ENCODE assay signal across 15 cellular contexts in the genomic region with DNA sequence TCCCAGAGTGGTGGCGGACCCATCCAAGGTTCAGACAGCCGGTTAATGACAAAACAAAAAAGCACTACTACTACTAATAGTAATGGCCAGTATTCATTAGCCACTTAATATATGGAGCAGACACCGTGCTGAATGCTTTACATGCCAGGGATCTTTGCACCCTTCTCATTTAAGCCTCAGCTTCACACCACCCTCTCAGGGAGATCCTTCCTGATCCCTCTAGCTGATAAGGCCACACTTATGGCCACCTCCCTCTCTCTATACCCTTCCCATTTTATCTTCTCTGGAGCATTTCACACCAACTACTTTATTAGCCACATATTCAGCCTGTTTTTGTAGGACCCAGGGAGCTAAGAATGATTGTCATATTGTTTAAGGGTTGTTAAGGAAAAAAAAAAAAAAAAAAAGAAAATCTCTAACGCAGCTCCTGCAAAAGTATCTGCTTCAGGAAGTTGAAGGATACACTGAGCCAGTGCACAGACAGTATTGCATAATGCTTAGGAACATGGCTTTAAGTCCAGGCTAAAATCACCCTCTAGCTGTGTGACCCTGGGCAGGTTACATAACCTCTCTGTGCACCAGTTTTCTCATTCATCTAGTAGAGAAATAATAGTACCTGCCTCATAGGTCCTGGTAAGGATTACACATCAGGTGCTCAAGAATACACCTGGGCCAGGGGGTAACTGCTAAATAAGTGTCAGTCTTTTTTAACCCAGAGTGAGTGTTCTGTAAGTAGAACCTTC. TPM values are rescaled to one million over a fixed set of nuclear protein-coding genes. Genes with fewer than 3 reads are reported as not detected.
DNase-seq lines count a peak whose midpoint lies in the region; ATAC-seq, FAIRE-seq and TF ChIP-seq lines count a peak whose summit lies in the region.
"Had no signal": no experiment of that assay in that cellular context is flagged by ENCODE, and none has a peak within 500 bp of the region (broad histone marks: within the 10 kb centered on the region; RNA-seq: fewer than 3 reads in every experiment).

No MANE protein-coding gene starts in this region.

- ATAC-seq in HepG2, result no peak
- ATAC-seq in thoracic aorta (ENCODE audit: insufficient number of reproducible peaks, low FRiP score, low read depth), result no peak
- ATAC-seq: gastrocnemius medialis had no signal

- H3K4me3 ChIP-seq in HUES64 (ENCODE audit: low read length) (no peak overlapping the region), cardiac fibroblast (replicated peaks in 1 of 2; ENCODE audit: low read depth in 2 of 2, low read length in 2 of 2) (no peak overlapping the region), HepG2 (replicated peaks in 1 of 3; ENCODE audit: insufficient read depth in 1 of 3, low read depth in 2 of 3, low read length in 3 of 3) (no peak overlapping the region), thoracic aorta (no peak overlapping the region)
- H3K4me3 ChIP-seq: gastrocnemius medialis had no signal

- DNase-seq in cardiac fibroblast (ENCODE audit: low read depth in 2 of 2), result peak; percentile 52 to 72
- no peak for DNase-seq in HepG2 (ENCODE audit: low spot score)
- DNase-seq in thoracic aorta (ENCODE audit: low spot score), result no peak
- no peak for DNase-seq in NCI-H1694 (lab: John Stamatoyannopoulos, UW)
- DNase-seq in caudate nucleus (lab: John Stamatoyannopoulos, UW), result no peak
- DNase-seq in activated T-cell treated with anti-CD3 and anti-CD28 coated beads, Interleukin-2, amount 50 U/mL, for 48 hours, result no peak
- no peak for DNase-seq in D721Med (ENCODE audit: insufficient read length, low spot score)
- DNase-seq: activated CD4-positive, alpha-beta T cell treated with anti-CD3 and anti-CD28 coated beads for 48 hours; activated naive CD4-positive, alpha-beta T cell treated with anti-CD3 and anti-CD28 coated beads for 36 hours; gastrocnemius medialis; NCI-H187; NCI-H510A; stimulated activated CD4-positive, alpha-beta T cell treated with anti-CD3 and anti-CD28 coated beads, Interleukin-15, amount 100 ng/mL, for 24 hours had no signal

- CTCF ChIA-PET in HepG2 (lab: Yijun Ruan, JAX; ENCODE audit: low intra/inter-chr PET ratio, low total read pairs), result no interaction called here

- no TSS peak for BruUV-seq in HepG2 (replicated peaks; lab: Mats Ljungman, UMichigan)

- H3K9ac ChIP-seq in HUES64 (ENCODE audit: low read depth, low read length), result no peak overlapping the region
- H3K9ac ChIP-seq in HepG2 (ENCODE audit: insufficient read depth, low read depth, low read length), result no peak overlapping the region

- intact Hi-C loops in HepG2 (cut with micrococcal nuclease; ENCODE audit: unreplicated experiment), result no loop called here

- 67% methylated on average over 4 of the region's 4 CpGs for WGBS in HUES64
- WGBS in HepG2 (ENCODE audit: low lambda C conversion rate), result 64% methylated on average over 4 of the region's 4 CpGs

- H3K9me3 ChIP-seq in HUES64 (ENCODE audit: insufficient read depth, low read depth, low read length), result no peaks in the 10 kb centered on the region
- H3K9me3 ChIP-seq in HepG2 (ENCODE audit: low read length), result no peaks in the 10 kb centered on the region
- H3K9me3 ChIP-seq in thoracic aorta, result no peaks in the 10 kb centered on the region
- H3K9me3 ChIP-seq: gastrocnemius medialis had no signal

- H4K20me1 ChIP-seq in HepG2 (ENCODE audit: insufficient read depth, low read length), result no peaks in the 10 kb centered on the region

- H3K4me1 ChIP-seq in HUES64 (ENCODE audit: insufficient read depth, low read length) (peaks cover 64% of the 10 kb centered on the region), HepG2 (ENCODE audit: insufficient read depth, low read length) (peaks cover 77% of the 10 kb centered on the region), thoracic aorta (ENCODE audit: control insufficient read depth in 1 of 2, low read depth in 2 of 2) (peaks cover 65 to 98% of the 10 kb centered on the region in 2 donors)

- FAIRE-seq in HepG2 (lab: Jason Lieb, UNC) (no peak), D721Med (lab: Jason Lieb, UNC) (no peak)
- FAIRE-seq: endometrium had no signal

- H3K27me3 ChIP-seq in HUES64 (ENCODE audit: insufficient read depth, low read length) (no peaks in the 10 kb centered on the region), HepG2 (ENCODE audit: control insufficient read depth in 1 of 2, insufficient read depth in 2 of 2, low read length in 2 of 2) (no peaks in the 10 kb centered on the region), thoracic aorta (replicated peaks; ENCODE audit: insufficient read depth) (no peaks in the 10 kb centered on the region)
- H3K27me3 ChIP-seq: gastrocnemius medialis had no signal

- H3K27ac ChIP-seq in HUES64 (ENCODE audit: low read depth, low read length) (peak overlapping the region; percentile 87; the same call in 1 of the 2 replicates), HepG2 (ENCODE audit: extremely low read length, insufficient read depth, low read length) (no peak overlapping the region), thoracic aorta (peak overlapping the region; percentile 80 to 88), caudate nucleus (ENCODE audit: low read depth, low read length) (no peak overlapping the region)

- POLR2A ChIA-PET in HepG2 (lab: Yijun Ruan, JAX), result interaction anchor here (1.1 to 2.0 kb wide), 4 partner anchors 10 to 30 kb away, joined by 4 to 9 read pairs (median 6); a partner anchor contains a TSS

- no peak for TF ChIP-seq CTCF in cardiac fibroblast (IDR thresholded peaks at IDR 0.05; ENCODE audit: low read depth, low read length)
- no peak for TF ChIP-seq CTCF in HepG2 (CRISPR knock-in tag; IDR thresholded peaks at IDR 0.05)
- no peak for TF ChIP-seq CTCF in thoracic aorta (IDR thresholded peaks at IDR 0.05)
- TF ChIP-seq CTCF in D721Med (IDR thresholded peaks at IDR 0.05; ENCODE audit: insufficient read depth, missing control alignments), result no peak

- TF ChIP-seq POLR2A in HepG2 (IDR thresholded peaks at IDR 0.05; ENCODE audit: insufficient read depth in 1 of 2, low read depth in 2 of 2, low read length in 2 of 2), result no peak

- TF ChIP-seq RAD21 in HepG2 (CRISPR knock-in tag; IDR thresholded peaks at IDR 0.05), result no peak

- peaks cover 8% of the 10 kb centered on the region; the same call in 1 of the 2 replicates for H3K36me3 ChIP-seq in HUES64 (ENCODE audit: insufficient read depth, low read length)
- no peaks in the 10 kb centered on the region for H3K36me3 ChIP-seq in HepG2 (replicated peaks in 1 of 2; ENCODE audit: control insufficient read depth in 1 of 2, insufficient read depth in 2 of 2, low read length in 2 of 2)
- no peaks in the 10 kb centered on the region for H3K36me3 ChIP-seq in thoracic aorta
- H3K36me3 ChIP-seq: gastrocnemius medialis had no signal

- TF ChIP-seq EP300 in HepG2 (IDR thresholded peaks at IDR 0.05; ENCODE audit: low read depth in 2 of 2, low read length in 2 of 2) (no peak), HepG2 (CRISPR knock-in tag; IDR thresholded peaks at IDR 0.05; ENCODE audit: borderline replicate concordance) (no peak)

- in situ Hi-C loops in HepG2 (cut with HindIII; ENCODE audit: extremely low pct_ligation_motif_present, low pct_unique_long_range_greater_than_20kb), result no loop called here

- no peak overlapping the region for H3K4me2 ChIP-seq in HepG2 (ENCODE audit: low read depth, low read length)

- H2AFZ ChIP-seq in HepG2 (ENCODE audit: low read length), result no peak overlapping the region

- H3K79me2 ChIP-seq in HepG2 (ENCODE audit: insufficient read depth, low read length), result no peaks in the 10 kb centered on the region

TF ChIP-seq in HepG2, 621 proteins besides CTCF, POLR2A, EP300 and RAD21:
- TF ChIP-seq ZNF768 (CRISPR knock-in tag; IDR thresholded peaks at IDR 0.05), result peak; percentile 92; the same call in 1 of the 2 replicates
- no peak for TF ChIP-seq JDP2 (CRISPR knock-in tag; IDR thresholded peaks at IDR 0.05; ENCODE audit: borderline replicate concordance)
- peak; percentile 51; the same call in 1 of the 2 replicates for TF ChIP-seq CEBPB (IDR thresholded peaks at IDR 0.05; ENCODE audit: borderline replicate concordance, low read depth, low read length)
- TF ChIP-seq NFYC (CRISPR knock-in tag; IDR thresholded peaks at IDR 0.05), result no peak
- peak; percentile 66 for TF ChIP-seq CEBPG (CRISPR knock-in tag; IDR thresholded peaks at IDR 0.05)
- peak; percentile 83 for TF ChIP-seq ZMYM3 (CRISPR knock-in tag; IDR thresholded peaks at IDR 0.05)

RNA-seq across cellular contexts. Expression of a gene that starts 29.4 kb away (rescaled TPM):
- polyA plus RNA-seq in HUES64 (2013, experiment 1 of 2), result 9.7 TPM
- polyA plus RNA-seq in HUES64 (2013, experiment 2 of 2), result 8.9 TPM
- total RNA-seq in HepG2 (2016; rRNA removed; fragmentation: Illumina TruSeq; extraction: Trizol) (1.9 and 2.0 TPM in 2 replicates), thoracic aorta (10 to 100 TPM; 20.0 to 31.4 TPM)
- 0.20 and 1.1 TPM in 2 replicates for total RNA-seq in HepG2 (2016; cell fraction: cytosol; rRNA removed; fragmentation: Illumina TruSeq; extraction: Trizol; ENCODE audit: low read depth)
- total RNA-seq in HepG2 (2016; cell fraction: insoluble cytoplasmic fraction; rRNA removed; fragmentation: Illumina TruSeq; extraction: Trizol), result 1.7 and 2.1 TPM in 2 replicates
- total RNA-seq in HepG2 (2016; cell fraction: membrane; rRNA removed; fragmentation: Illumina TruSeq; extraction: Trizol), result 1.1 and 1.8 TPM in 2 replicates
- 1.8 and 1.9 TPM in 2 replicates for total RNA-seq in HepG2 (2016; cell fraction: nucleus; rRNA removed; fragmentation: Illumina TruSeq; extraction: Trizol)
- polyA plus RNA-seq in HepG2 (2011; rRNA removed), result 0.74 and 1.7 TPM in 2 replicates
- polyA plus RNA-seq in HepG2 (2011; cell fraction: cytosol; rRNA removed), result 0.79 and 1.2 TPM in 2 replicates
- polyA plus RNA-seq in HepG2 (2011; cell fraction: nucleus; rRNA removed), result 0.69 and 1.3 TPM in 2 replicates
- polyA plus RNA-seq in HepG2 (2012), result 0.40 and 1.4 TPM in 2 replicates
- polyA plus RNA-seq in HepG2 (2016; cell fraction: cytosol; fragmentation: Illumina TruSeq; extraction: Trizol; ENCODE audit: low read depth), result 0.08 and 0.11 TPM in 2 replicates
- 1.7 TPM in 2 replicates for polyA plus RNA-seq in HepG2 (2016; cell fraction: insoluble cytoplasmic fraction; fragmentation: Illumina TruSeq; extraction: Trizol; ENCODE audit: low read depth)
- polyA plus RNA-seq in HepG2 (2016; cell fraction: membrane; fragmentation: Illumina TruSeq; extraction: Trizol; ENCODE audit: low read depth), result 0.32 and 0.37 TPM in 2 replicates
- polyA plus RNA-seq in HepG2 (2016; cell fraction: nucleus; fragmentation: Illumina TruSeq; extraction: Trizol; ENCODE audit: insufficient read depth, low read depth), result 1.9 TPM in 2 replicates
- 2.5 and 4.9 TPM in 2 replicates for polyA minus RNA-seq in HepG2 (2011; rRNA and poly(A)+ RNA removed; ENCODE audit: low replicate concordance)
- polyA minus RNA-seq in HepG2 (2011; cell fraction: cytosol; rRNA and poly(A)+ RNA removed), result 0.89 and 1.6 TPM in 2 replicates
- polyA minus RNA-seq in HepG2 (2011; cell fraction: nucleus; rRNA and poly(A)+ RNA removed), result 1.6 and 2.3 TPM in 2 replicates
- total RNA-seq: activated naive CD4-positive, alpha-beta T cell treated with anti-CD3 and anti-CD28 coated beads for 36 hours had no signal

Comparison
In these comparisons a context has a peak if more than half of its experiments do, and no peak if none do; other contexts are left out.
1. H3K27ac ChIP-seq: peak in HUES64 (single experiment) and thoracic aorta (2 of 2); none in HepG2 (single experiment) and caudate nucleus (single experiment).
2. DNase-seq: peak in cardiac fibroblast (2 of 2); none in HepG2 (single experiment), thoracic aorta (single experiment), NCI-H1694 (single experiment), caudate nucleus (0 of 61), activated T-cell treated with anti-CD3 and anti-CD28 coated beads, Interleukin-2, amount 50 U/mL, for 48 hours (0 of 2) and D721Med (single experiment).